1 cellular context compared by ENCODE assay signal in the genomic region with DNA sequence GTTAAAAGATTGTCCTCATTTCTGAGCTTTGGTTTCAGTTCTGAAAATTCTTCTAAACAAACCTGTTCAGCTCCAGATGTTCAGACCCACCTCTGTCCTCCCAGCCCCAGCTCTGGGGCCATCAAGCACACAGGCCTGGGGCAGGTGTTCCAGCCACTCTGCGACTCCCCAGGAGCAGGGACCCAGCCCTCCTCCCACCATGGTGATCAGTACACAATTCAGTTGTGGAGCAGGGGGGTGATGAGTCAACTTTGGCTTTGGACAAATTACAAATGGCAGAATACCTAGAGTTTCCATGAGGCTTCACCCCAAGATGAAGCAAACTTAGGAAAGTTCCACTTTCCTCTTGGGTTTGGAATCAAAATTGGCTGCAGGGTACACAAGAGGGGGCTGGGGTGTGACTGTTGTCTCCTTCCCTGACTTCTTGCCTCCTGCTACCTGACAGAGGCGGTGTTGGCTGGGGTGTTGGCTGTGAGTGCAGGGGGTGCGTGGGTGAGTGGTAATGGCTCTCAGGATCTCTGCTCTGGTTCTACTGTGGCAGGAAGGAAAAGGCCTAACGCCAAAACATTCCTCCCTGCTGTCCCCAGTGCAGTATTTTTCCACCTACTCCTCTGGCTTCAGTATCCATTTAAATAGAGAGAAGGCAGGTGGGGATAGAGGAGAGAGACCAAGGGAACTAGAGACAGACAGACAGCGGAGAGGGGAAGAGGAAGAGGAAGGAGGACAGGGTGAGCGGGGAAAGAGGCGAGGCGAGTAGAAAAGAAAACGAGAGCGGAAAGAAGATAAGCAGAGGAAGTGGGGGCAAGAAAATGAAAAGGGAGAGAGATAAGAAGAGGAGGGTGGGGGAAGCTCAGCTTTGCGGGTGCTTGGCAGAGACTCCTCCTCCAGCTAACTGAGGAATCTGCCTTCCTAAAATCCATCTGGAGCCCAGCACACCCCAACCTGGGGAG.
TF ChIP-seq lines count a peak whose summit lies in the region.

No MANE protein-coding gene starts in this region.

TF ChIP-seq in K562, 482 proteins besides CTCF, POLR2A, EP300 and RAD21 (continues in another document):
- no peak for TF ChIP-seq DLX4 (CRISPR knock-in tag; IDR thresholded peaks at IDR 0.05)
- no peak for TF ChIP-seq BDP1 (IDR thresholded peaks at IDR 0.05; ENCODE audit: insufficient read depth, insufficient read length)
- peak; percentile 98 for TF ChIP-seq NFRKB (IDR thresholded peaks at IDR 0.05; ENCODE audit: low read depth)
- no peak for TF ChIP-seq SNIP1 (IDR thresholded peaks at IDR 0.05; ENCODE audit: low read depth)
- TF ChIP-seq ZNF134 (CRISPR knock-in tag; conservative IDR thresholded peaks at IDR 0.05) = peak; percentile 48; the same call in 1 of the 2 replicates
- TF ChIP-seq, protein P1, sequence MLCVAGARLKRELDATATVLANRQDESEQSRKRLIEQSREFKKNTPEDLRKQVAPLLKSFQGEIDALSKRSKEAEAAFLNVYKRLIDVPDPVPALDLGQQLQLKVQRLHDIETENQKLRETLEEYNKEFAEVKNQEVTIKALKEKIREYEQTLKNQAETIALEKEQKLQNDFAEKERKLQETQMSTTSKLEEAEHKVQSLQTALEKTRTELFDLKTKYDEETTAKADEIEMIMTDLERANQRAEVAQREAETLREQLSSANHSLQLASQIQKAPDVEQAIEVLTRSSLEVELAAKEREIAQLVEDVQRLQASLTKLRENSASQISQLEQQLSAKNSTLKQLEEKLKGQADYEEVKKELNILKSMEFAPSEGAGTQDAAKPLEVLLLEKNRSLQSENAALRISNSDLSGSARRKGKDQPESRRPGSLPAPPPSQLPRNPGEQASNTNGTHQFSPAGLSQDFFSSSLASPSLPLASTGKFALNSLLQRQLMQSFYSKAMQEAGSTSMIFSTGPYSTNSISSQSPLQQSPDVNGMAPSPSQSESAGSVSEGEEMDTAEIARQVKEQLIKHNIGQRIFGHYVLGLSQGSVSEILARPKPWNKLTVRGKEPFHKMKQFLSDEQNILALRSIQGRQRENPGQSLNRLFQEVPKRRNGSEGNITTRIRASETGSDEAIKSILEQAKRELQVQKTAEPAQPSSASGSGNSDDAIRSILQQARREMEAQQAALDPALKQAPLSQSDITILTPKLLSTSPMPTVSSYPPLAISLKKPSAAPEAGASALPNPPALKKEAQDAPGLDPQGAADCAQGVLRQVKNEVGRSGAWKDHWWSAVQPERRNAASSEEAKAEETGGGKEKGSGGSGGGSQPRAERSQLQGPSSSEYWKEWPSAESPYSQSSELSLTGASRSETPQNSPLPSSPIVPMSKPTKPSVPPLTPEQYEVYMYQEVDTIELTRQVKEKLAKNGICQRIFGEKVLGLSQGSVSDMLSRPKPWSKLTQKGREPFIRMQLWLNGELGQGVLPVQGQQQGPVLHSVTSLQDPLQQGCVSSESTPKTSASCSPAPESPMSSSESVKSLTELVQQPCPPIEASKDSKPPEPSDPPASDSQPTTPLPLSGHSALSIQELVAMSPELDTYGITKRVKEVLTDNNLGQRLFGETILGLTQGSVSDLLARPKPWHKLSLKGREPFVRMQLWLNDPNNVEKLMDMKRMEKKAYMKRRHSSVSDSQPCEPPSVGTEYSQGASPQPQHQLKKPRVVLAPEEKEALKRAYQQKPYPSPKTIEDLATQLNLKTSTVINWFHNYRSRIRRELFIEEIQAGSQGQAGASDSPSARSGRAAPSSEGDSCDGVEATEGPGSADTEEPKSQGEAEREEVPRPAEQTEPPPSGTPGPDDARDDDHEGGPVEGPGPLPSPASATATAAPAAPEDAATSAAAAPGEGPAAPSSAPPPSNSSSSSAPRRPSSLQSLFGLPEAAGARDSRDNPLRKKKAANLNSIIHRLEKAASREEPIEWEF (CRISPR knock-in tag; IDR thresholded peaks at IDR 0.05) = no peak
- peak; percentile 99 for TF ChIP-seq DPF2 (IDR thresholded peaks at IDR 0.05)
- TF ChIP-seq, protein P2, sequence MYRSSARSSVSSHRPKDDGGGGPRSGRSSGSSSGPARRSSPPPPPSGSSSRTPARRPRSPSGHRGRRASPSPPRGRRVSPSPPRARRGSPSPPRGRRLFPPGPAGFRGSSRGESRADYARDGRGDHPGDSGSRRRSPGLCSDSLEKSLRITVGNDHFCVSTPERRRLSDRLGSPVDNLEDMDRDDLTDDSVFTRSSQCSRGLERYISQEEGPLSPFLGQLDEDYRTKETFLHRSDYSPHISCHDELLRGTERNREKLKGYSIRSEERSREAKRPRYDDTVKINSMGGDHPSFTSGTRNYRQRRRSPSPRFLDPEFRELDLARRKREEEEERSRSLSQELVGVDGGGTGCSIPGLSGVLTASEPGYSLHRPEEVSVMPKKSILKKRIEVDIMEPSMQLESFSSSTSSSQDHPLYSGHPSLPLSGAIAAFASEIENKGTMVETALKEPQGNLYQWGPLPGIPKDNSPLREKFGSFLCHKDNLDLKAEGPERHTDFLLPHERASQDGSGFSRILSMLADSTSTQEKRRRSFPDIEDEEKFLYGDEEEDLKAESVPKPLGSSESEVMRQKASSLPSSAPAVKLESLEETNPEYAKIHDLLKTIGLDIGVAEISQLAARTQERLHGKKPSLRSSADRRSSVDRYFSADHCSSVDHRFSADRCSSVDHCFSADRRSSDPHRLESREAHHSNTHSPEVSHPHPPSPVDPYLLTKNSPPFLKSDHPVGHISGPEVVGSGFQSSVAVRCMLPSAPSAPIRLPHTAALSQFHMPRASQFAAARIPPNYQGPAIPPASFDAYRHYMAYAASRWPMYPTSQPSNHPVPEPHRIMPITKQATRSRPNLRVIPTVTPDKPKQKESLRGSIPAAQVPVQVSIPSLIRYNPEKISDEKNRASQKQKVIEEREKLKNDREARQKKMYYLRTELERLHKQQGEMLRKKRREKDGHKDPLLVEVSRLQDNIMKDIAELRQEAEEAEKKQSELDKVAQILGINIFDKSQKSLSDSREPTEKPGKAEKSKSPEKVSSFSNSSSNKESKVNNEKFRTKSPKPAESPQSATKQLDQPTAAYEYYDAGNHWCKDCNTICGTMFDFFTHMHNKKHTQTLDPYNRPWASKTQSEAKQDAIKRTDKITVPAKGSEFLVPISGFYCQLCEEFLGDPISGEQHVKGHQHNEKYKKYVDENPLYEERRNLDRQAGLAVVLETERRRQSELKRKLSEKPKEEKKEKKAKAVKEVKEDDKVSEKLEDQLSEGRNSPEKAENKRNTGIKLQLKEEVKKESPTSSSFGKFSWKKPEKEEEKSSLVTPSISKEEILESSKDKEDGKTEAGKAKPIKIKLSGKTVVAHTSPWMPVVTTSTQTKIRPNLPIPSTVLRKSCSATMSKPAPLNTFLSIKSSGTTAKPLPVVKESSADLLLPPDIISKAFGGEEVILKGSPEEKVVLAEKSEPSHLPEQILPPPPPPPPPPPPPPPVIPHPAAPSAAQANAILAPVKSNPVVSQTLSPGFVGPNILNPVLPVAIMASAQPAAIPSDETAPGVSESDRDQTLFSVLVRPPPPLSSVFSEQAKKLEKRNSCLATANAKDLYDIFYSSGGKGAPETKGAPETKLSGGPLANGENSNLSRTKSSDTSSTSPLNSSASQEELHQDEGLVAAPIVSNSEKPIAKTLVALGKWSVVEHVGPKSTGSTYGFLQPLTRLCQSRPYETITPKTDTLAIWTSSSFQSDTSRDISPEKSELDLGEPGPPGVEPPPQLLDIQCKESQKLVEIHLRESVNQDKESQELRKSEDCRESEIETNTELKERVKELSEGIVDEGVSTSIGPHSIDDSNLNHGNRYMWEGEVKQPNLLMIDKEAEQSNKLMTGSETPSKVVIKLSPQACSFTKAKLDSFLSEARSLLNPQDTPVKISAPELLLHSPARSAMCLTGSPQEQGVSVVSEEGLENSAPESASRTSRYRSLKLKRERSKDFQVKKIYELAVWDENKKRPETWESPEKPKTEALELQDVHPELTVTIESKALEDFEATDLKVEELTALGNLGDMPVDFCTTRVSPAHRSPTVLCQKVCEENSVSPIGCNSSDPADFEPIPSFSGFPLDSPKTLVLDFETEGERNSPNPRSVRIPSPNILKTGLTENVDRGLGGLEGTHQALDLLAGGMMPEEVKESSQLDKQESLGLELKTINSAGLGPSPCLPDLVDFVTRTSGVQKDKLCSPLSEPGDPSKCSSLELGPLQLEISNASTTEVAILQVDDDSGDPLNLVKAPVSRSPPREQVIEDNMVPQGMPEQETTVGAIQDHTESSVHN (IDR thresholded peaks at IDR 0.05; ENCODE audit: borderline replicate concordance in 1 of 2, low read depth in 1 of 2) = peak in 1 of 2 experiments; percentile 51; a peak in 1 of 4 replicates
- TF ChIP-seq, protein P3, sequence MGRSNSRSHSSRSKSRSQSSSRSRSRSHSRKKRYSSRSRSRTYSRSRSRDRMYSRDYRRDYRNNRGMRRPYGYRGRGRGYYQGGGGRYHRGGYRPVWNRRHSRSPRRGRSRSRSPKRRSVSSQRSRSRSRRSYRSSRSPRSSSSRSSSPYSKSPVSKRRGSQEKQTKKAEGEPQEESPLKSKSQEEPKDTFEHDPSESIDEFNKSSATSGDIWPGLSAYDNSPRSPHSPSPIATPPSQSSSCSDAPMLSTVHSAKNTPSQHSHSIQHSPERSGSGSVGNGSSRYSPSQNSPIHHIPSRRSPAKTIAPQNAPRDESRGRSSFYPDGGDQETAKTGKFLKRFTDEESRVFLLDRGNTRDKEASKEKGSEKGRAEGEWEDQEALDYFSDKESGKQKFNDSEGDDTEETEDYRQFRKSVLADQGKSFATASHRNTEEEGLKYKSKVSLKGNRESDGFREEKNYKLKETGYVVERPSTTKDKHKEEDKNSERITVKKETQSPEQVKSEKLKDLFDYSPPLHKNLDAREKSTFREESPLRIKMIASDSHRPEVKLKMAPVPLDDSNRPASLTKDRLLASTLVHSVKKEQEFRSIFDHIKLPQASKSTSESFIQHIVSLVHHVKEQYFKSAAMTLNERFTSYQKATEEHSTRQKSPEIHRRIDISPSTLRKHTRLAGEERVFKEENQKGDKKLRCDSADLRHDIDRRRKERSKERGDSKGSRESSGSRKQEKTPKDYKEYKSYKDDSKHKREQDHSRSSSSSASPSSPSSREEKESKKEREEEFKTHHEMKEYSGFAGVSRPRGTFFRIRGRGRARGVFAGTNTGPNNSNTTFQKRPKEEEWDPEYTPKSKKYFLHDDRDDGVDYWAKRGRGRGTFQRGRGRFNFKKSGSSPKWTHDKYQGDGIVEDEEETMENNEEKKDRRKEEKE (IDR thresholded peaks at IDR 0.05; ENCODE audit: borderline replicate concordance in 1 of 2, control insufficient read depth in 1 of 2, low read depth in 2 of 2, low read length in 1 of 2) = 0 out of 4 replicates have a peak, but pooled peaks of 1 of the 2 experiments have one; percentile 13
- TF ChIP-seq HMG20A (CRISPR knock-in tag; conservative IDR thresholded peaks at IDR 0.05) = 0 out of 2 replicates have a peak, but pooled peaks have one; percentile 9
- TF ChIP-seq KDM5B (IDR thresholded peaks at IDR 0.05; ENCODE audit: insufficient replicate concordance, low read depth, low read length) = peak; percentile 33
- no peak for TF ChIP-seq SAFB (IDR thresholded peaks at IDR 0.05; ENCODE audit: borderline replicate concordance, low read depth, low read length)
- TF ChIP-seq CREM (IDR thresholded peaks at IDR 0.05; ENCODE audit: low read depth) = 0 out of 2 replicates have a peak, but pooled peaks have one; percentile 39
- TF ChIP-seq FOXK1 (CRISPR knock-in tag; IDR thresholded peaks at IDR 0.05; ENCODE audit: borderline replicate concordance) = no peak
- no peak for TF ChIP-seq ATF1 (CRISPR knock-in tag; IDR thresholded peaks at IDR 0.05)
- TF ChIP-seq ATF1 (tag; IDR thresholded peaks at IDR 0.05) = peak; percentile 8
- TF ChIP-seq DNMT1 (IDR thresholded peaks at IDR 0.05) = 0 out of 2 replicates have a peak, but pooled peaks have one; percentile 32
- TF ChIP-seq ZNF696 (CRISPR knock-in tag; conservative IDR thresholded peaks at IDR 0.05) = no peak
- no peak for TF ChIP-seq SNRNP70 (optimal IDR thresholded peaks at IDR 0.05; ENCODE audit: low read depth, low read length)
- 0 out of 2 replicates have a peak, but pooled peaks have one; percentile 44 for TF ChIP-seq HDGF (IDR thresholded peaks at IDR 0.05)
